ENCODE assay signal across 12 cellular contexts in the genomic region with DNA sequence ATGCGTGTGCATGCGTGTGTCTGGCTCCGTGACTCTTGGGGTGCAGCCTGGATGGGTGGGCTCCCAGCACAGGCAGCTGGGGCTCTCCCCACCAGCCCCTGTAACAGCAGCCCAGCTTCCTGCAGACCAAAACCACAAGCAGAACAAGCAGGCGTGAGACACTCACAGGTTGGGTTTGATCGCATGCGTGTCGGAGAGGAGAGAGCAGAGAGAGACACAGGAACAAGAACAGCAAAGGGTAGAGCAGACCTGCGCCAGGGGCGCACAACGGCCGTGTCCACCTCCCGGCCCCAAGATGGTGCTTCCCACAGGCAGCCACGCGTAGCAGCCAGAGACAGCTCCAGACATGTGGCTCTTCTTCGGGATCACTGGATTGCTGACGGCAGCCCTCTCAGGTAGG. TPM values are rescaled to one million over a fixed set of nuclear protein-coding genes. Genes with fewer than 3 reads are reported as not detected.
DNase-seq lines count a peak whose midpoint lies in the region; ATAC-seq and TF ChIP-seq lines count a peak whose summit lies in the region.
"Had no signal": no experiment of that assay in that cellular context is flagged by ENCODE, and none has a peak within 500 bp of the region (broad histone marks: within the 10 kb centered on the region; RNA-seq: fewer than 3 reads in every experiment).

A gene with protein sequence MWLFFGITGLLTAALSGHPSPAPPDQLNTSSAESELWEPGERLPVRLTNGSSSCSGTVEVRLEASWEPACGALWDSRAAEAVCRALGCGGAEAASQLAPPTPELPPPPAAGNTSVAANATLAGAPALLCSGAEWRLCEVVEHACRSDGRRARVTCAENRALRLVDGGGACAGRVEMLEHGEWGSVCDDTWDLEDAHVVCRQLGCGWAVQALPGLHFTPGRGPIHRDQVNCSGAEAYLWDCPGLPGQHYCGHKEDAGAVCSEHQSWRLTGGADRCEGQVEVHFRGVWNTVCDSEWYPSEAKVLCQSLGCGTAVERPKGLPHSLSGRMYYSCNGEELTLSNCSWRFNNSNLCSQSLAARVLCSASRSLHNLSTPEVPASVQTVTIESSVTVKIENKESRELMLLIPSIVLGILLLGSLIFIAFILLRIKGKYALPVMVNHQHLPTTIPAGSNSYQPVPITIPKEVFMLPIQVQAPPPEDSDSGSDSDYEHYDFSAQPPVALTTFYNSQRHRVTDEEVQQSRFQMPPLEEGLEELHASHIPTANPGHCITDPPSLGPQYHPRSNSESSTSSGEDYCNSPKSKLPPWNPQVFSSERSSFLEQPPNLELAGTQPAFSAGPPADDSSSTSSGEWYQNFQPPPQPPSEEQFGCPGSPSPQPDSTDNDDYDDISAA (plus strand): TSS at position 161 of the 400 bp plus-strand sequence. CDS start 186 bp downstream, at position 347.

- H3K36me3 Mint-ChIP-seq in CD4-positive, alpha-beta T cell (ENCODE audit: low read depth), result peaks cover 48% of the 10 kb centered on the region

- 93 to 95% (median 93%) methylated on average over 16 of the region's 16 CpGs for WGBS in ovary, 3 donors

- intact Hi-C loops in CD4-positive, alpha-beta T cell (cut with DNase I, micrococcal nuclease), result loop anchor here (1.0 to 2.0 kb wide), 6 partner anchors 15 to 141 kb away; no protein-coding TSS in a partner anchor
- intact Hi-C loops in ovary (cut with DNase I), result loop anchor here in 1 of 4 donors (2.0 kb wide), 1 partner anchor 157 kb away; no protein-coding TSS in a partner anchor

- no peaks in the 10 kb centered on the region for H3K9me3 Mint-ChIP-seq in CD4-positive, alpha-beta T cell

- peaks cover 35% of the 10 kb centered on the region for H3K4me1 Mint-ChIP-seq in CD4-positive, alpha-beta T cell (ENCODE audit: low read depth)

- no peaks in the 10 kb centered on the region for H3K9me3 ChIP-seq in CD4-positive, alpha-beta T cell (ENCODE audit: control insufficient read depth, low read length)
- H3K9me3 ChIP-seq in ovary, result no peaks in the 10 kb centered on the region

- H3K27ac ChIP-seq in CD4-positive, alpha-beta T cell (ENCODE audit: low read depth, low read length), result peak within 1 kb of the TSS; percentile 93
- H3K27ac ChIP-seq in skin epidermis (peak within 1 kb of the TSS in 17 of 21 experiments; percentile 8 to 96 (median 67)), ovary (no peak within 1 kb of the TSS)

- TF ChIP-seq POLR2A in ovary (IDR thresholded peaks at IDR 0.05), result no peak

- no peak for TF ChIP-seq CTCF in CD4-positive, alpha-beta T cell (IDR thresholded peaks at IDR 0.05)
- no peak for TF ChIP-seq CTCF in ovary (IDR thresholded peaks at IDR 0.05)

- H3K36me3 ChIP-seq in ovary, result no peaks in the 10 kb centered on the region

- peak within 1 kb of the TSS; percentile 90 for H3K4me3 Mint-ChIP-seq in CD4-positive, alpha-beta T cell
- H3K4me3 Mint-ChIP-seq: HFFc6 had no signal

- CTCF ChIA-PET in CD4-positive, alpha-beta T cell (lab: Charles Lee), result interaction anchor here (0.7 to 2.6 kb wide), 9 partner anchors 22 to 216 kb away, joined by 3 to 16 read pairs (median 6); a partner anchor contains a TSS

- H3K4me1 ChIP-seq in ovary (ENCODE audit: insufficient read depth), result no peaks in the 10 kb centered on the region

- POLR2A ChIA-PET in CD4-positive, alpha-beta T cell (lab: Charles Lee), result interaction anchor here (0.6 to 1.9 kb wide), 13 partner anchors 20 to 189 kb away, joined by 3 to 8 read pairs (median 4); a partner anchor contains a TSS

- H3K27me3 ChIP-seq in CD4-positive, alpha-beta T cell (ENCODE audit: control insufficient read depth, insufficient read depth, low read length), result no peaks in the 10 kb centered on the region
- H3K27me3 ChIP-seq in ovary, result no peaks in the 10 kb centered on the region

- ATAC-seq in CD4-positive, alpha-beta T cell (ENCODE audit: poor library complexity), result peak; percentile 72
- ATAC-seq in HG02852 (IDR thresholded peaks at IDR 0.05; ENCODE audit: unreplicated experiment) (no peak), GM21737 (IDR thresholded peaks at IDR 0.05; ENCODE audit: unreplicated experiment) (no peak)

- H3K4me3 ChIP-seq in skin epidermis, result peak within 1 kb of the TSS; percentile 8 to 44 (median 26)
- no peak within 1 kb of the TSS for H3K4me3 ChIP-seq in ovary

- H3K27me3 Mint-ChIP-seq in CD4-positive, alpha-beta T cell, result no peaks in the 10 kb centered on the region

- no peak for TF ChIP-seq EP300 in ovary (IDR thresholded peaks at IDR 0.05)

- peak within 1 kb of the TSS; percentile 94 for H3K27ac Mint-ChIP-seq in CD4-positive, alpha-beta T cell
- H3K27ac Mint-ChIP-seq: HFFc6 had no signal

- peak; percentile 51 to 73 (median 64) for DNase-seq in CD4-positive, alpha-beta T cell
- DNase-seq in T-helper 22 cell (ENCODE audit: low read depth) (peak; percentile 56), DMS79 (lab: John Stamatoyannopoulos, UW) (no peak), ovary (no peak)
- peak; percentile 86 for DNase-seq in activated effector memory CD4-positive, alpha-beta T cell treated with anti-CD3 and anti-CD28 coated beads, Interleukin-2, amount 50 U/mL, for 16 hours
- DNase-seq: amygdala, HFFc6, IMR-90 had no signal

RNA-seq across cellular contexts. Expression of the gene that starts here (rescaled TPM):
- total RNA-seq in CD4-positive, alpha-beta T cell, result 100 to 1,000 TPM; 814 to 827 TPM
- total RNA-seq in ovary, result 1 to 10 TPM in 3 of 7 donors, under 1 TPM in 4; 0.42 to 2.2 (median 0.69) TPM
- polyA plus RNA-seq in ovary, result 1 to 10 TPM in 1 of 2 donors, under 1 TPM in 1; 0.44 to 3.4 TPM
- total RNA-seq: fibroblast of lung, HFFc6, IMR-90 had no signal
- polyA plus RNA-seq: fibroblast of lung, IMR-90 had no signal

Comparison
In these comparisons a context has a peak if more than half of its experiments do, and no peak if none do; other contexts are left out.
1. RNA of the gene that starts here (total RNA-seq): 814 to 827 TPM in CD4-positive, alpha-beta T cell; 0.42 to 2.2 TPM in ovary; every median in the first group is over 100 times any median in the second.
2. DNase-seq: peak in CD4-positive, alpha-beta T cell (10 of 10), T-helper 22 cell (single experiment) and activated effector memory CD4-positive, alpha-beta T cell treated with anti-CD3 and anti-CD28 coated beads, Interleukin-2, amount 50 U/mL, for 16 hours (single experiment); none in DMS79 (single experiment) and ovary (0 of 5).
3. H3K27ac ChIP-seq: peak in CD4-positive, alpha-beta T cell (single experiment) and skin epidermis (17 of 21); none in ovary (0 of 2).